Comparison of ENCODE assay signal across 11 cellular contexts in genomic region chr17:44044092-44044491, GRCh38. TPM values are rescaled to one million over a fixed set of nuclear protein-coding genes. Genes with fewer than 3 reads are reported as not detected.
A peak's percentile ranks its signal among the peaks of the same experiment; 100 is the strongest.
DNase-seq lines count a peak whose midpoint lies in the region; ATAC-seq and TF ChIP-seq lines count a peak whose summit lies in the region.
"Had no signal": no experiment of that assay in that cellular context is flagged by ENCODE, and none has a peak within 500 bp of the region (broad histone marks: within the 10 kb centered on the region; RNA-seq: fewer than 3 reads in every experiment).

No MANE protein-coding gene starts in this region.

- 0 out of 2 replicates have a peak, but pooled peaks cover 11% of the 10 kb centered on the region for H4K20me1 ChIP-seq in OCI-LY7 (ENCODE audit: insufficient read depth, low read length)

- DNase-seq in CD1c-positive myeloid dendritic cell (ENCODE audit: extremely low spot score) (peak; percentile 56), OCI-LY7 (ENCODE audit: low spot score) (no peak), epithelial cell of prostate (ENCODE audit: low read depth, low spot score) (no peak), SIG-M5 treated with dmso at 0.1 percent for 504 hours (lab: John Stamatoyannopoulos, UW; ENCODE audit: unreplicated experiment) (no peak), RPMI8226 (no peak)
- DNase-seq: cortex of kidney, Karpas-422, mucosa of descending colon had no signal

- ATAC-seq in HG03457 (IDR thresholded peaks at IDR 0.05; ENCODE audit: unreplicated experiment) (no peak), HG03439 (IDR thresholded peaks at IDR 0.05; ENCODE audit: unreplicated experiment) (no peak)
- ATAC-seq: mucosa of descending colon had no signal

- H3K36me3 ChIP-seq in OCI-LY7 (ENCODE audit: insufficient read depth, low read length) (peaks cover 79% of the 10 kb centered on the region), neutrophil (peaks cover 15% of the 10 kb centered on the region)

- H3K9me2 ChIP-seq in OCI-LY7 (ENCODE audit: insufficient read depth, low read length), result no peaks in the 10 kb centered on the region

- H3K4me2 ChIP-seq in OCI-LY7 (ENCODE audit: low read length), result no peak overlapping the region

- H2AFZ ChIP-seq in OCI-LY7 (ENCODE audit: low read length), result no peak overlapping the region

- H3K4me3 ChIP-seq in OCI-LY7 (ENCODE audit: low read depth, low read length, poor library complexity, severe bottlenecking) (no peak overlapping the region), neutrophil (ENCODE audit: low read depth in 1 of 2, low read length in 1 of 2) (no peak overlapping the region)
- H3K4me3 ChIP-seq: mucosa of descending colon had no signal

- TF ChIP-seq CTCF in OCI-LY7 (conservative IDR thresholded peaks at IDR 0.05; ENCODE audit: low read length) (no peak), neutrophil (IDR thresholded peaks at IDR 0.05) (no peak)

- H3K27ac ChIP-seq in OCI-LY7 (ENCODE audit: low read depth, low read length, poor library complexity, severe bottlenecking) (no peak overlapping the region), epithelial cell of prostate (peak overlapping the region; percentile 2), neutrophil (peak overlapping the region; percentile 66)

- H3K4me1 ChIP-seq in OCI-LY7 (ENCODE audit: insufficient read depth, low read length, poor library complexity, severe bottlenecking), result no peaks in the 10 kb centered on the region
- H3K4me1 ChIP-seq in neutrophil (ENCODE audit: control insufficient read depth in 1 of 2, insufficient read depth in 1 of 2, low read depth in 1 of 2, low read length in 1 of 2), result peaks cover 21 to 25% of the 10 kb centered on the region in 2 experiments

- POLR2A ChIA-PET in OCI-LY7 (lab: Charles Lee), result interaction anchor here (0.7 kb wide), 1 partner anchor 1147 kb away, joined by 4 read pairs; no protein-coding TSS in a partner anchor

- H3K9me3 ChIP-seq in OCI-LY7 (ENCODE audit: low read length) (no peaks in the 10 kb centered on the region), neutrophil (no peaks in the 10 kb centered on the region)
- H3K9me3 ChIP-seq: mucosa of descending colon had no signal

- intact Hi-C loops in OCI-LY7 (cut with micrococcal nuclease; ENCODE audit: unreplicated experiment), result no loop called here

- TSS peak; percentile 48 for BruUV-seq in OCI-LY7 (replicated peaks; lab: Mats Ljungman, UMichigan)

- peaks cover 52% of the 10 kb centered on the region for H3K79me2 ChIP-seq in OCI-LY7 (ENCODE audit: insufficient read depth, low read depth, low read length)

- CTCF ChIA-PET in OCI-LY7 (lab: Charles Lee; ENCODE audit: unreplicated experiment), result no interaction called here

- no peaks in the 10 kb centered on the region for H3K27me3 ChIP-seq in neutrophil

RNA-seq across cellular contexts. Expression of gene LSM12, which starts 22.4 kb away (rescaled TPM):
- total RNA-seq in OCI-LY7 (2014; rRNA removed; shearing (Covaris generic)), result 26.6 and 35.4 TPM in 2 replicates
- total RNA-seq in OCI-LY7 (2022), result 67.9 and 68.0 TPM in 2 replicates

RNA-seq across cellular contexts. Expression of gene G6PC3, which starts 26.4 kb away (rescaled TPM):
- 10.7 and 20.6 TPM in 2 replicates for total RNA-seq in OCI-LY7 (2014; rRNA removed; shearing (Covaris generic))
- 41.4 and 46.1 TPM in 2 replicates for total RNA-seq in OCI-LY7 (2022)

RNA-seq across cellular contexts. Expression of gene TMEM101, which starts 29.3 kb away (rescaled TPM):
- total RNA-seq in OCI-LY7 (2014; rRNA removed; shearing (Covaris generic)), result 27.2 and 41.9 TPM in 2 replicates
- total RNA-seq in OCI-LY7 (2022), result 22.5 and 26.5 TPM in 2 replicates

RNA-seq across cellular contexts. Expression of gene NAGS, which starts 39.7 kb away (rescaled TPM):
- total RNA-seq in OCI-LY7 (2014; rRNA removed; shearing (Covaris generic)), result 0.32 and 0.54 TPM in 2 replicates
- total RNA-seq in OCI-LY7 (2022), result 0.61 and 1.5 TPM in 2 replicates
